4 cellular contexts compared by ENCODE assay signal in genomic region chr4:23278845-23279244, GRCh38.
TF ChIP-seq lines count a peak whose summit lies in the region.

No MANE protein-coding gene starts in this region.

TF ChIP-seq in HepG2, 621 proteins besides CTCF, POLR2A, EP300 and RAD21:
- no peak for TF ChIP-seq ZNF883 (CRISPR knock-in tag; IDR thresholded peaks at IDR 0.05; ENCODE audit: not compliant biosample characterization)
- TF ChIP-seq, protein P1, sequence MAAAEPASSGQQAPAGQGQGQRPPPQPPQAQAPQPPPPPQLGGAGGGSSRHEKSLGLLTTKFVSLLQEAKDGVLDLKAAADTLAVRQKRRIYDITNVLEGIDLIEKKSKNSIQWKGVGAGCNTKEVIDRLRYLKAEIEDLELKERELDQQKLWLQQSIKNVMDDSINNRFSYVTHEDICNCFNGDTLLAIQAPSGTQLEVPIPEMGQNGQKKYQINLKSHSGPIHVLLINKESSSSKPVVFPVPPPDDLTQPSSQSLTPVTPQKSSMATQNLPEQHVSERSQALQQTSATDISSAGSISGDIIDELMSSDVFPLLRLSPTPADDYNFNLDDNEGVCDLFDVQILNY (CRISPR knock-in tag; conservative IDR thresholded peaks at IDR 0.05) = no peak
- peak; percentile 82; the same call in 1 of the 2 replicates for TF ChIP-seq CEBPB (IDR thresholded peaks at IDR 0.05; ENCODE audit: borderline replicate concordance, low read depth, low read length)

TF ChIP-seq in Ishikawa, 13 proteins besides CTCF, POLR2A, EP300 and RAD21:
- TF ChIP-seq CEBPB (IDR thresholded peaks at IDR 0.05) = peak; percentile 56
- TF ChIP-seq MAX (IDR thresholded peaks at IDR 0.05) = no peak

TF ChIP-seq in K562, 482 proteins besides CTCF, POLR2A, EP300 and RAD21:
- TF ChIP-seq, protein P2, sequence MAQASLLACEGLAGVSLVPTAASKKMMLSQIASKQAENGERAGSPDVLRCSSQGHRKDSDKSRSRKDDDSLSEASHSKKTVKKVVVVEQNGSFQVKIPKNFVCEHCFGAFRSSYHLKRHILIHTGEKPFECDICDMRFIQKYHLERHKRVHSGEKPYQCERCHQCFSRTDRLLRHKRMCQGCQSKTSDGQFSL (CRISPR knock-in tag; IDR thresholded peaks at IDR 0.05) = no peak
- TF ChIP-seq, protein P2 (tag; IDR thresholded peaks at IDR 0.05) = no peak
- no peak for TF ChIP-seq ZNF239 (CRISPR knock-in tag; IDR thresholded peaks at IDR 0.05)
- no peak for TF ChIP-seq ZNF134 (CRISPR knock-in tag; conservative IDR thresholded peaks at IDR 0.05)
- no peak for TF ChIP-seq CEBPG (CRISPR knock-in tag; IDR thresholded peaks at IDR 0.05)
- peak; percentile 62 to 97; a peak in 3 of 4 replicates for TF ChIP-seq CEBPG (tag; conservative IDR thresholded peaks at IDR 0.05 in 1 of 2, IDR thresholded peaks at IDR 0.05 in 1 of 2)
- TF ChIP-seq KAT2B (IDR thresholded peaks at IDR 0.05; ENCODE audit: low read depth, low read length) = no peak
- TF ChIP-seq CEBPB (tag; IDR thresholded peaks at IDR 0.05) = peak; percentile 87
- TF ChIP-seq KHSRP (IDR thresholded peaks at IDR 0.05) = no peak
- TF ChIP-seq, protein P3, sequence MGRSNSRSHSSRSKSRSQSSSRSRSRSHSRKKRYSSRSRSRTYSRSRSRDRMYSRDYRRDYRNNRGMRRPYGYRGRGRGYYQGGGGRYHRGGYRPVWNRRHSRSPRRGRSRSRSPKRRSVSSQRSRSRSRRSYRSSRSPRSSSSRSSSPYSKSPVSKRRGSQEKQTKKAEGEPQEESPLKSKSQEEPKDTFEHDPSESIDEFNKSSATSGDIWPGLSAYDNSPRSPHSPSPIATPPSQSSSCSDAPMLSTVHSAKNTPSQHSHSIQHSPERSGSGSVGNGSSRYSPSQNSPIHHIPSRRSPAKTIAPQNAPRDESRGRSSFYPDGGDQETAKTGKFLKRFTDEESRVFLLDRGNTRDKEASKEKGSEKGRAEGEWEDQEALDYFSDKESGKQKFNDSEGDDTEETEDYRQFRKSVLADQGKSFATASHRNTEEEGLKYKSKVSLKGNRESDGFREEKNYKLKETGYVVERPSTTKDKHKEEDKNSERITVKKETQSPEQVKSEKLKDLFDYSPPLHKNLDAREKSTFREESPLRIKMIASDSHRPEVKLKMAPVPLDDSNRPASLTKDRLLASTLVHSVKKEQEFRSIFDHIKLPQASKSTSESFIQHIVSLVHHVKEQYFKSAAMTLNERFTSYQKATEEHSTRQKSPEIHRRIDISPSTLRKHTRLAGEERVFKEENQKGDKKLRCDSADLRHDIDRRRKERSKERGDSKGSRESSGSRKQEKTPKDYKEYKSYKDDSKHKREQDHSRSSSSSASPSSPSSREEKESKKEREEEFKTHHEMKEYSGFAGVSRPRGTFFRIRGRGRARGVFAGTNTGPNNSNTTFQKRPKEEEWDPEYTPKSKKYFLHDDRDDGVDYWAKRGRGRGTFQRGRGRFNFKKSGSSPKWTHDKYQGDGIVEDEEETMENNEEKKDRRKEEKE (IDR thresholded peaks at IDR 0.05; ENCODE audit: borderline replicate concordance in 1 of 2, control insufficient read depth in 1 of 2, low read depth in 2 of 2, low read length in 1 of 2) = no peak
- TF ChIP-seq PCBP1 (IDR thresholded peaks at IDR 0.05; ENCODE audit: low read depth, low read length, poor library complexity, severe bottlenecking) = no peak

TF ChIP-seq in SK-N-SH, 30 proteins besides CTCF, POLR2A, EP300 and RAD21:
- TF ChIP-seq, protein P4, sequence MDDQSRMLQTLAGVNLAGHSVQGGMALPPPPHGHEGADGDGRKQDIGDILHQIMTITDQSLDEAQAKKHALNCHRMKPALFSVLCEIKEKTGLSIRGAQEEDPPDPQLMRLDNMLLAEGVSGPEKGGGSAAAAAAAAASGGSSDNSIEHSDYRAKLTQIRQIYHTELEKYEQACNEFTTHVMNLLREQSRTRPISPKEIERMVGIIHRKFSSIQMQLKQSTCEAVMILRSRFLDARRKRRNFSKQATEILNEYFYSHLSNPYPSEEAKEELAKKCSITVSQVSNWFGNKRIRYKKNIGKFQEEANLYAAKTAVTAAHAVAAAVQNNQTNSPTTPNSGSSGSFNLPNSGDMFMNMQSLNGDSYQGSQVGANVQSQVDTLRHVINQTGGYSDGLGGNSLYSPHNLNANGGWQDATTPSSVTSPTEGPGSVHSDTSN (IDR thresholded peaks at IDR 0.05) = no peak
- TF ChIP-seq GABPA (IDR thresholded peaks at IDR 0.05; ENCODE audit: low read depth) = no peak
- no peak for TF ChIP-seq EZH2phosphoT487 (IDR thresholded peaks at IDR 0.05; ENCODE audit: borderline replicate concordance, low read depth)
- TF ChIP-seq TCF12 (IDR thresholded peaks at IDR 0.05) = no peak
- TF ChIP-seq MXI1 (IDR thresholded peaks at IDR 0.05; ENCODE audit: low read depth, low read length) = no peak
- TF ChIP-seq SMC3 (IDR thresholded peaks at IDR 0.05; ENCODE audit: low read depth, low read length) = no peak
- no peak for TF ChIP-seq ELF1 (IDR thresholded peaks at IDR 0.05)
- TF ChIP-seq MAX (IDR thresholded peaks at IDR 0.05; ENCODE audit: low read depth) = no peak
- TF ChIP-seq, protein P5, sequence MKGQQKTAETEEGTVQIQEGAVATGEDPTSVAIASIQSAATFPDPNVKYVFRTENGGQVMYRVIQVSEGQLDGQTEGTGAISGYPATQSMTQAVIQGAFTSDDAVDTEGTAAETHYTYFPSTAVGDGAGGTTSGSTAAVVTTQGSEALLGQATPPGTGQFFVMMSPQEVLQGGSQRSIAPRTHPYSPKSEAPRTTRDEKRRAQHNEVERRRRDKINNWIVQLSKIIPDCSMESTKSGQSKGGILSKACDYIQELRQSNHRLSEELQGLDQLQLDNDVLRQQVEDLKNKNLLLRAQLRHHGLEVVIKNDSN (IDR thresholded peaks at IDR 0.05; ENCODE audit: borderline replicate concordance, low read depth) = no peak
- TF ChIP-seq CHD2 (IDR thresholded peaks at IDR 0.05; ENCODE audit: low read length, partially characterized antibody) = no peak
- TF ChIP-seq JUND (IDR thresholded peaks at IDR 0.05) = no peak
- TF ChIP-seq, protein P6, sequence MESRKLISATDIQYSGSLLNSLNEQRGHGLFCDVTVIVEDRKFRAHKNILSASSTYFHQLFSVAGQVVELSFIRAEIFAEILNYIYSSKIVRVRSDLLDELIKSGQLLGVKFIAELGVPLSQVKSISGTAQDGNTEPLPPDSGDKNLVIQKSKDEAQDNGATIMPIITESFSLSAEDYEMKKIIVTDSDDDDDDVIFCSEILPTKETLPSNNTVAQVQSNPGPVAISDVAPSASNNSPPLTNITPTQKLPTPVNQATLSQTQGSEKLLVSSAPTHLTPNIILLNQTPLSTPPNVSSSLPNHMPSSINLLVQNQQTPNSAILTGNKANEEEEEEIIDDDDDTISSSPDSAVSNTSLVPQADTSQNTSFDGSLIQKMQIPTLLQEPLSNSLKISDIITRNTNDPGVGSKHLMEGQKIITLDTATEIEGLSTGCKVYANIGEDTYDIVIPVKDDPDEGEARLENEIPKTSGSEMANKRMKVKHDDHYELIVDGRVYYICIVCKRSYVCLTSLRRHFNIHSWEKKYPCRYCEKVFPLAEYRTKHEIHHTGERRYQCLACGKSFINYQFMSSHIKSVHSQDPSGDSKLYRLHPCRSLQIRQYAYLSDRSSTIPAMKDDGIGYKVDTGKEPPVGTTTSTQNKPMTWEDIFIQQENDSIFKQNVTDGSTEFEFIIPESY (IDR thresholded peaks at IDR 0.05; ENCODE audit: borderline replicate concordance, low read depth) = no peak
